ENCODE assay signal across 25 cellular contexts in the genomic region with DNA sequence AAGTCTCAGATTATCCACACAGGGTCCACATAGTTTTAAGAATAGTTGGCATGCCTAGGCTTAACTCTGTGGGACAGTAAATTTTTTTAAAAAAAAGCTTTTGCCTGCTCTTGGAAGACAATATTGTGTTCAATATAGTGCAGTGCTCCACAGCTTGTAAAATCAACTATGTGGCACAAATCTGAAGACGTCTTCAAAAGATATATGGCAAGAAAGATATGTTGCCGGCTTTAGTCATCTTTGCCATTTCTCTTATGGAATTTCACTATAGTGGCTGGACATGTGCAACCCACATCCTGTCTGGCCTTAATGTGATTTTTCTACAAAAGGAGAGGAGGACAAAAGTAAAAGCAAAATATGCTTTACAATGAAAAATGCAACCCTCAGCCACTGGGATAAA.
A peak's percentile ranks its signal among the peaks of the same experiment; 100 is the strongest.
DNase-seq lines count a peak whose midpoint lies in the region; FAIRE-seq and TF ChIP-seq lines count a peak whose summit lies in the region.
"Had no signal": no experiment of that assay in that cellular context is flagged by ENCODE, and none has a peak within 500 bp of the region (broad histone marks: within the 10 kb centered on the region; RNA-seq: fewer than 3 reads in every experiment).

No MANE protein-coding gene starts in this region.

- no peak overlapping the region for H3K4me2 ChIP-seq in smooth muscle cell
- H3K4me2 ChIP-seq: A549; BLaER1 treated with 17β-estradiol and CSF1 and Interleukin-3, amounts not matched to agents 10 nM and 100 nM; GM23338 had no signal

- no peaks in the 10 kb centered on the region for H3K9me3 ChIP-seq in smooth muscle cell (replicated peaks; ENCODE audit: low read depth)
- H3K9me3 ChIP-seq: A549; BE2C; BLaER1 treated with 17β-estradiol and CSF1 and Interleukin-3, amounts not matched to agents 10 nM and 100 nM; HAP-1 had no signal

- H3K4me3 ChIP-seq in smooth muscle cell, result no peak overlapping the region
- H3K4me3 ChIP-seq: A549; BLaER1 treated with 17β-estradiol and CSF1 and Interleukin-3, amounts not matched to agents 10 nM and 100 nM; GM12878; GM23338; HAP-1 had no signal

- TF ChIP-seq RAD21 in Ishikawa (IDR thresholded peaks at IDR 0.05; ENCODE audit: low read depth), result peak; percentile 31; the same call in 1 of the 2 replicates

- no peak for TF ChIP-seq CTCF in smooth muscle cell (IDR thresholded peaks at IDR 0.05; ENCODE audit: borderline replicate concordance, insufficient read depth, poor library complexity, severe bottlenecking)

- DNase-seq in HT1080 (ENCODE audit: low read depth), result peak; percentile 11
- peak; percentile 11 for DNase-seq in myocyte (ENCODE audit: low read depth)
- no peak for DNase-seq in smooth muscle cell (lab: John Stamatoyannopoulos, UW; ENCODE audit: unreplicated experiment)
- no peak for DNase-seq in NCI-H2196 (lab: John Stamatoyannopoulos, UW; ENCODE audit: unreplicated experiment)
- no peak for DNase-seq in GM12892 (ENCODE audit: insufficient read length)
- no peak for DNase-seq in NCI-H748 treated with DMSO at 0.1 percent for 48 hours (lab: John Stamatoyannopoulos, UW)
- DNase-seq: 8988T; AML-193; BE2C; CD4-positive, alpha-beta T cell; CD8-positive, alpha-beta memory T cell; DMS 273 treated with DMSO at 0.1 percent for 48 hours; DMS79; EL; GDM1; HFFc6 had no signal

- peak overlapping the region; percentile 0 for H2AFZ ChIP-seq in smooth muscle cell (ENCODE audit: low read depth)
- H2AFZ ChIP-seq: GM23338 had no signal

- no peak overlapping the region for H3K9ac ChIP-seq in smooth muscle cell (ENCODE audit: low read depth)
- H3K9ac ChIP-seq: BLaER1 treated with 17β-estradiol and CSF1 and Interleukin-3, amounts not matched to agents 10 nM and 100 nM had no signal

- no peaks in the 10 kb centered on the region for H3K4me1 ChIP-seq in smooth muscle cell (ENCODE audit: low read depth)
- H3K4me1 ChIP-seq: BE2C, HAP-1 had no signal

- no peak for FAIRE-seq in GM12892 (lab: Jason Lieb, UNC)
- FAIRE-seq: A549, D721Med, GM12878, GM18507, H54 had no signal

- H3K27me3 ChIP-seq in smooth muscle cell (ENCODE audit: low read depth), result no peaks in the 10 kb centered on the region
- H3K27me3 ChIP-seq: BE2C; BLaER1 treated with 17β-estradiol and CSF1 and Interleukin-3, amounts not matched to agents 10 nM and 100 nM had no signal

- TF ChIP-seq EP300 in Ishikawa (IDR thresholded peaks at IDR 0.05; ENCODE audit: borderline replicate concordance), result peak; percentile 87

- H3F3A ChIP-seq in smooth muscle cell (ENCODE audit: low read depth), result no peaks in the 10 kb centered on the region

- no peaks in the 10 kb centered on the region for H3K79me2 ChIP-seq in smooth muscle cell (ENCODE audit: low read depth)

- 24% methylated on average over 2 of the region's 2 CpGs for WGBS in smooth muscle cell (ENCODE audit: low lambda C conversion rate)

- no peaks in the 10 kb centered on the region for H4K20me1 ChIP-seq in smooth muscle cell (ENCODE audit: low read depth)
- H4K20me1 ChIP-seq: BLaER1 treated with 17β-estradiol and CSF1 and Interleukin-3, amounts not matched to agents 10 nM and 100 nM had no signal

- TF ChIP-seq POLR2A in GM12892 (IDR thresholded peaks at IDR 0.05; ENCODE audit: low read depth, low read length), result no peak

- no peak overlapping the region for H3K27ac ChIP-seq in smooth muscle cell (ENCODE audit: low read depth)
- H3K27ac ChIP-seq: A549; BLaER1 treated with 17β-estradiol and CSF1 and Interleukin-3, amounts not matched to agents 10 nM and 100 nM had no signal

- H3K36me3 ChIP-seq in smooth muscle cell (ENCODE audit: low read depth), result no peaks in the 10 kb centered on the region
- H3K36me3 ChIP-seq: BE2C; BLaER1 treated with 17β-estradiol and CSF1 and Interleukin-3, amounts not matched to agents 10 nM and 100 nM; HAP-1 had no signal

TF ChIP-seq in Ishikawa, 13 proteins besides CTCF, POLR2A, EP300 and RAD21:
- TF ChIP-seq, protein P1, sequence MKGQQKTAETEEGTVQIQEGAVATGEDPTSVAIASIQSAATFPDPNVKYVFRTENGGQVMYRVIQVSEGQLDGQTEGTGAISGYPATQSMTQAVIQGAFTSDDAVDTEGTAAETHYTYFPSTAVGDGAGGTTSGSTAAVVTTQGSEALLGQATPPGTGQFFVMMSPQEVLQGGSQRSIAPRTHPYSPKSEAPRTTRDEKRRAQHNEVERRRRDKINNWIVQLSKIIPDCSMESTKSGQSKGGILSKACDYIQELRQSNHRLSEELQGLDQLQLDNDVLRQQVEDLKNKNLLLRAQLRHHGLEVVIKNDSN (IDR thresholded peaks at IDR 0.05), result no peak
- TF ChIP-seq, protein P2, sequence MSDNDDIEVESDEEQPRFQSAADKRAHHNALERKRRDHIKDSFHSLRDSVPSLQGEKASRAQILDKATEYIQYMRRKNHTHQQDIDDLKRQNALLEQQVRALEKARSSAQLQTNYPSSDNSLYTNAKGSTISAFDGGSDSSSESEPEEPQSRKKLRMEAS (IDR thresholded peaks at IDR 0.05), result no peak
- TF ChIP-seq CREB1 (IDR thresholded peaks at IDR 0.05; ENCODE audit: low read depth), result no peak; the same call in 1 of the 2 replicates
- peak; percentile 59 for TF ChIP-seq NFIC (IDR thresholded peaks at IDR 0.05)
- TF ChIP-seq TEAD4 (IDR thresholded peaks at IDR 0.05), result no peak; the same call in none of the 2 replicates
- TF ChIP-seq, protein P3, sequence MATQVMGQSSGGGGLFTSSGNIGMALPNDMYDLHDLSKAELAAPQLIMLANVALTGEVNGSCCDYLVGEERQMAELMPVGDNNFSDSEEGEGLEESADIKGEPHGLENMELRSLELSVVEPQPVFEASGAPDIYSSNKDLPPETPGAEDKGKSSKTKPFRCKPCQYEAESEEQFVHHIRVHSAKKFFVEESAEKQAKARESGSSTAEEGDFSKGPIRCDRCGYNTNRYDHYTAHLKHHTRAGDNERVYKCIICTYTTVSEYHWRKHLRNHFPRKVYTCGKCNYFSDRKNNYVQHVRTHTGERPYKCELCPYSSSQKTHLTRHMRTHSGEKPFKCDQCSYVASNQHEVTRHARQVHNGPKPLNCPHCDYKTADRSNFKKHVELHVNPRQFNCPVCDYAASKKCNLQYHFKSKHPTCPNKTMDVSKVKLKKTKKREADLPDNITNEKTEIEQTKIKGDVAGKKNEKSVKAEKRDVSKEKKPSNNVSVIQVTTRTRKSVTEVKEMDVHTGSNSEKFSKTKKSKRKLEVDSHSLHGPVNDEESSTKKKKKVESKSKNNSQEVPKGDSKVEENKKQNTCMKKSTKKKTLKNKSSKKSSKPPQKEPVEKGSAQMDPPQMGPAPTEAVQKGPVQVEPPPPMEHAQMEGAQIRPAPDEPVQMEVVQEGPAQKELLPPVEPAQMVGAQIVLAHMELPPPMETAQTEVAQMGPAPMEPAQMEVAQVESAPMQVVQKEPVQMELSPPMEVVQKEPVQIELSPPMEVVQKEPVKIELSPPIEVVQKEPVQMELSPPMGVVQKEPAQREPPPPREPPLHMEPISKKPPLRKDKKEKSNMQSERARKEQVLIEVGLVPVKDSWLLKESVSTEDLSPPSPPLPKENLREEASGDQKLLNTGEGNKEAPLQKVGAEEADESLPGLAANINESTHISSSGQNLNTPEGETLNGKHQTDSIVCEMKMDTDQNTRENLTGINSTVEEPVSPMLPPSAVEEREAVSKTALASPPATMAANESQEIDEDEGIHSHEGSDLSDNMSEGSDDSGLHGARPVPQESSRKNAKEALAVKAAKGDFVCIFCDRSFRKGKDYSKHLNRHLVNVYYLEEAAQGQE (IDR thresholded peaks at IDR 0.05; ENCODE audit: low read depth), result peak; percentile 19; the same call in 1 of the 2 replicates
- peak; percentile 3; the same call in 1 of the 2 replicates for TF ChIP-seq CEBPB (IDR thresholded peaks at IDR 0.05)
- no peak for TF ChIP-seq YY1 (IDR thresholded peaks at IDR 0.05; ENCODE audit: low read depth)
- 0 out of 2 replicates have a peak, but pooled peaks have one; percentile 16 for TF ChIP-seq TAF1 (IDR thresholded peaks at IDR 0.05; ENCODE audit: low read depth)
- TF ChIP-seq EGR1 (IDR thresholded peaks at IDR 0.05), result no peak
- peak; percentile 87; the same call in 1 of the 2 replicates for TF ChIP-seq FOXM1 (IDR thresholded peaks at IDR 0.05; ENCODE audit: borderline replicate concordance, low read depth)
- peak; percentile 80 for TF ChIP-seq TCF12 (IDR thresholded peaks at IDR 0.05; ENCODE audit: low read depth)
- no peak for TF ChIP-seq ZBTB7A (IDR thresholded peaks at IDR 0.05; ENCODE audit: low read depth)

Comparison
In these comparisons a context has a peak if more than half of its experiments do, and no peak if none do; other contexts are left out.
1. DNase-seq: peak in HT1080 (single experiment) and myocyte (single experiment); none in smooth muscle cell (single experiment), NCI-H2196 (single experiment), GM12892 (single experiment) and NCI-H748 treated with DMSO at 0.1 percent for 48 hours (single experiment).